Comparison of ENCODE assay signal across 8 cellular contexts in genomic region chr10:21532694-21533576, GRCh38. TPM values are rescaled to one million over a fixed set of nuclear protein-coding genes. Genes with fewer than 3 reads are reported as not detected.
A peak's percentile ranks its signal among the peaks of the same experiment; 100 is the strongest.
DNase-seq lines count a peak whose midpoint lies in the region; ATAC-seq and TF ChIP-seq lines count a peak whose summit lies in the region.

No MANE protein-coding gene starts in this region.

- no peaks in the 10 kb centered on the region for H3K9me3 ChIP-seq in ovary

- peaks cover 3% of the 10 kb centered on the region for H3K4me1 ChIP-seq in ovary (ENCODE audit: insufficient read depth)

- TF ChIP-seq CTCF in GM12875 (IDR thresholded peaks at IDR 0.05; ENCODE audit: borderline replicate concordance, insufficient read depth, low read depth, low read length) = no peak
- TF ChIP-seq CTCF in epithelial cell of esophagus (IDR thresholded peaks at IDR 0.05; ENCODE audit: insufficient read depth, low read depth, low read length, missing control alignments) = no peak
- no peak for TF ChIP-seq CTCF in ovary (IDR thresholded peaks at IDR 0.05)

- H3K27ac ChIP-seq in ovary = peak overlapping the region; percentile 89 to 90

- H3K36me3 ChIP-seq in ovary = no peaks in the 10 kb centered on the region

- DNase-seq in OCI-M1 (lab: John Stamatoyannopoulos, UW) = peak; percentile 59
- no peak for DNase-seq in epithelial cell of esophagus (ENCODE audit: low read depth)
- DNase-seq in ovary = no peak
- DNase-seq in T1000 (lab: John Stamatoyannopoulos, UW) = no peak
- no peak for DNase-seq in cerebellum (ENCODE audit: low spot score)

- H3K27me3 ChIP-seq in ovary = no peaks in the 10 kb centered on the region

- no peak for TF ChIP-seq POLR2A in ovary (IDR thresholded peaks at IDR 0.05)

- peak overlapping the region; percentile 73 for H3K4me3 ChIP-seq in GM12875 (ENCODE audit: low read depth, low read length)
- peak overlapping the region; percentile 68 for H3K4me3 ChIP-seq in epithelial cell of esophagus (ENCODE audit: low read length)
- peak overlapping the region; percentile 70 for H3K4me3 ChIP-seq in ovary

- TF ChIP-seq EP300 in ovary (IDR thresholded peaks at IDR 0.05) = no peak

- ATAC-seq in GM21737 (IDR thresholded peaks at IDR 0.05; ENCODE audit: unreplicated experiment) = peak; percentile 1
- no peak for ATAC-seq in GM19467 (IDR thresholded peaks at IDR 0.05; ENCODE audit: unreplicated experiment)

- 12 to 22% (median 18%) methylated on average over 17 of the region's 17 CpGs for WGBS in ovary, 3 donors

- intact Hi-C loops in ovary (cut with DNase I) = loop anchor here in 1 of 4 donors (2.0 to 5.0 kb wide), 2 partner anchors 16 to 36 kb away; no protein-coding TSS in a partner anchor

RNA-seq across cellular contexts. Expression of gene MLLT10, which starts 1.1 kb away (rescaled TPM):
- 10 to 100 TPM; 32.3 to 55.1 (median 43.7) TPM for total RNA-seq in ovary
- 10 to 100 TPM; 23.6 to 27.4 TPM for polyA plus RNA-seq in ovary
- 74.9 TPM for total RNA-seq in cerebellum

RNA-seq across cellular contexts. Expression of gene SKIDA1, which starts 7.5 kb away (rescaled TPM):
- total RNA-seq in ovary (1 to 10 TPM; 1.1 to 4.2 (median 3.4) TPM), cerebellum (8.8 TPM)
- polyA plus RNA-seq in ovary = 1 to 10 TPM; 1.1 to 1.7 TPM
